ENCODE assay signal across 27 cellular contexts in genomic region chr7:131149840-131150239, GRCh38.
"Had no signal": no experiment of that assay in that cellular context is flagged by ENCODE, and none has a peak within 500 bp of the region (broad histone marks: within the 10 kb centered on the region; RNA-seq: fewer than 3 reads in every experiment).

No MANE protein-coding gene starts in this region.

- H3K4me3 Mint-ChIP-seq: mesothelial cell of epicardium; naive B cell; natural killer cell treated with Interleukin-12 subunit alpha and Interleukin-12 subunit beta and Interleukin-15 and Interleukin-18, amount 100 ng/mL, for 72 hours; neural crest cell; stimulated activated effector memory CD8-positive, alpha-beta T cell treated with anti-CD3 and anti-CD28 coated beads, Interleukin-12 subunit alpha, Interleukin-12 subunit beta, amount 100 ng/mL, for 72 hours had no signal

- DNase-seq: dermis blood vessel endothelial cell; effector memory CD4-positive, alpha-beta T cell; foreskin keratinocyte; glutamatergic neuron; heart right ventricle; hippocampal formation; left cardiac atrium; left lung; mesenchymal stem cell; mucosa of descending colon; naive B cell; pancreas; sigmoid colon; stimulated activated CD4-positive, alpha-beta T cell treated with anti-CD3 and anti-CD28 coated beads, Interleukin-2, amount 100 ng/mL, for 24 hours; stimulated activated CD4-positive, alpha-beta T cell treated with anti-CD3 and anti-CD28 coated beads, Interleukin-4, amount 100 ng/mL, for 24 hours; stimulated activated naive CD8-positive, alpha-beta T cell treated with anti-CD3 and anti-CD28 coated beads, Interleukin-15, Interleukin-2, amounts not matched to agents 100 U/mL and 50 U/mL, for 24 hours; substantia nigra; transverse colon had no signal

- H3K27ac ChIP-seq: coronary artery, esophagus muscularis mucosa, foreskin keratinocyte, heart right ventricle, left lung, neutrophil, pancreas, right atrium auricular region, sigmoid colon, transverse colon, vagina had no signal

- H3K4me1 Mint-ChIP-seq: mesothelial cell of epicardium; naive B cell; neural crest cell; stimulated activated effector memory CD8-positive, alpha-beta T cell treated with anti-CD3 and anti-CD28 coated beads, Interleukin-12 subunit alpha, Interleukin-12 subunit beta, amount 100 ng/mL, for 72 hours had no signal

- H3K27ac Mint-ChIP-seq: mesothelial cell of epicardium; natural killer cell treated with Interleukin-12 subunit alpha and Interleukin-12 subunit beta and Interleukin-15 and Interleukin-18, amount 100 ng/mL, for 72 hours; stimulated activated effector memory CD8-positive, alpha-beta T cell treated with anti-CD3 and anti-CD28 coated beads, Interleukin-12 subunit alpha, Interleukin-12 subunit beta, amount 100 ng/mL, for 72 hours had no signal

- H3K27me3 Mint-ChIP-seq: naive B cell; natural killer cell treated with Interleukin-12 subunit alpha and Interleukin-12 subunit beta and Interleukin-15 and Interleukin-18, amount 100 ng/mL, for 72 hours had no signal

- H3K36me3 Mint-ChIP-seq: mesothelial cell of epicardium; naive B cell; natural killer cell treated with Interleukin-12 subunit alpha and Interleukin-12 subunit beta and Interleukin-15 and Interleukin-18, amount 100 ng/mL, for 72 hours; stimulated activated effector memory CD8-positive, alpha-beta T cell treated with anti-CD3 and anti-CD28 coated beads, Interleukin-12 subunit alpha, Interleukin-12 subunit beta, amount 100 ng/mL, for 72 hours had no signal

- H3K9me3 Mint-ChIP-seq: mesothelial cell of epicardium; naive B cell; natural killer cell treated with Interleukin-12 subunit alpha and Interleukin-12 subunit beta and Interleukin-15 and Interleukin-18, amount 100 ng/mL, for 72 hours; neural crest cell; stimulated activated effector memory CD8-positive, alpha-beta T cell treated with anti-CD3 and anti-CD28 coated beads, Interleukin-12 subunit alpha, Interleukin-12 subunit beta, amount 100 ng/mL, for 72 hours had no signal
